ENCODE assay signal across 8 cellular contexts in the genomic region with DNA sequence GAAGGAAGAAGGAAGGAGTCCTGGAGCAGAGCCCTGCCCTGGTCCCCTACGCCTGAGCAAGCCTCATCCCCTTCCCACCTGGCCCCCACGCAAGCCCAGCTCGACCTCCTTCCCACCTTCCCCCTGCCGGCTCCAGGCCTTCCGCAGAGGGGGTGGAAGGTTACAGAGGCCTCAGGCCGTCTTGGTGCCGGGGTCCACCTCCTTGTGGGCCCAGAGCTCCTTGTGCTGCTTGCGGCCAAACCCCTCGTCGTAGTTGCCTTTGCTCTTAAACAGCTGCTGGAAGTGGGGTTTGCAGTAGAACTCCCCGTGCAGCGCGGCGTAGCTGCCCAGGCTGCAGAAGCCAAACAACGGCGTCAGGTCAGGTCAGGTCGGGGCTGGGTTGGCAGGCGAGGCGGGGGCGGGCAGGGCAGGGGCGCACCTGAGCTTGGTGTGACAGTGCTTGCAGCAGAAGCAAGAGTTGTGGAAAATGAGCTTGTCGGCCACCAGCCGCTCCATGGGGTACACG. TPM values are rescaled to one million over a fixed set of nuclear protein-coding genes. Genes with fewer than 3 reads are reported as not detected.
A peak's percentile ranks its signal among the peaks of the same experiment; 100 is the strongest.
DNase-seq lines count a peak whose midpoint lies in the region; ATAC-seq, FAIRE-seq and TF ChIP-seq lines count a peak whose summit lies in the region.

No MANE protein-coding gene starts in this region.

- no peak for TF ChIP-seq POLR2A in esophagus squamous epithelium (IDR thresholded peaks at IDR 0.05)
- no peak for TF ChIP-seq POLR2A in sigmoid colon (IDR thresholded peaks at IDR 0.05)

- H3K9me3 ChIP-seq in esophagus squamous epithelium = no peaks in the 10 kb centered on the region
- H3K9me3 ChIP-seq in sigmoid colon = no peaks in the 10 kb centered on the region

- peaks cover 6% of the 10 kb centered on the region; the same call in 1 of the 2 replicates for H3K27me3 Mint-ChIP-seq in WTC11 (ENCODE audit: low read depth)

- peaks cover 14% of the 10 kb centered on the region for H3K36me3 Mint-ChIP-seq in WTC11

- H3K27me3 ChIP-seq in esophagus squamous epithelium = peaks cover 0 to 19% (median 0%) of the 10 kb centered on the region in 4 donors
- no peaks in the 10 kb centered on the region for H3K27me3 ChIP-seq in sigmoid colon

- H3K36me3 ChIP-seq in esophagus squamous epithelium (peaks cover 5 to 28% (median 16%) of the 10 kb centered on the region in 3 donors), sigmoid colon (peaks cover 0 to 20% (median 11%) of the 10 kb centered on the region in 4 donors)

- POLR2A ChIA-PET in WTC11 (lab: Charles Lee) = interaction anchor here (0.5 to 1.0 kb wide), 3 partner anchors 12 to 220 kb away, joined by 3 to 4 read pairs (median 3); partner anchors contain the start of gene MAP3K3

- WGBS in esophagus squamous epithelium, 2 donors = 48 to 55% methylated on average over 5 of the region's 24 CpGs
- 17 to 19% methylated on average over 24 of the region's 24 CpGs for WGBS in sigmoid colon, 2 donors

- H3K4me3 Mint-ChIP-seq in WTC11 = peak overlapping the region; percentile 69

- no peak for TF ChIP-seq EP300 in sigmoid colon (IDR thresholded peaks at IDR 0.05)

- no peak for ATAC-seq in WTC11
- ATAC-seq in GM18502 (IDR thresholded peaks at IDR 0.05; ENCODE audit: poor library complexity, unreplicated experiment) = no peak
- ATAC-seq in HG02938 (IDR thresholded peaks at IDR 0.05; ENCODE audit: unreplicated experiment) = no peak

- H3K4me3 ChIP-seq in esophagus squamous epithelium (peak overlapping the region; percentile 45 to 79 (median 66)), sigmoid colon (peak overlapping the region in 3 of 4 donors; percentile 49 to 76 (median 64))

- CTCF ChIA-PET in WTC11 (lab: Charles Lee) = interaction anchor here (0.6 to 2.3 kb wide), 22 partner anchors 10 to 331 kb away, joined by 3 to 23 read pairs (median 4); partner anchors contain the start of genes CCDC47, DDX42, KCNH6 and MAP3K3

- FAIRE-seq in GM19239 (lab: Jason Lieb, UNC) = peak; percentile 69

- H3K4me1 ChIP-seq in esophagus squamous epithelium (peaks cover 23 to 66% (median 41%) of the 10 kb centered on the region in 3 donors), sigmoid colon (peaks cover 0 to 54% (median 42%) of the 10 kb centered on the region in 4 donors)

- H3K4me1 Mint-ChIP-seq in WTC11 = peaks cover 52% of the 10 kb centered on the region

- H3K27ac Mint-ChIP-seq in WTC11 = no peak overlapping the region

- DNase-seq in GM19239 (ENCODE audit: insufficient read length, low spot score) (no peak), WTC11 (ENCODE audit: low spot score) (no peak), esophagus squamous epithelium (lab: John Stamatoyannopoulos, UW) (no peak), sigmoid colon (no peak), NCI-H2196 (lab: John Stamatoyannopoulos, UW; ENCODE audit: unreplicated experiment) (no peak), NCI-H526 treated with DMSO at 0.1 percent for 48 hours (lab: John Stamatoyannopoulos, UW) (no peak)

- peak overlapping the region; percentile 39 to 91 (median 83) for H3K27ac ChIP-seq in esophagus squamous epithelium
- H3K27ac ChIP-seq in sigmoid colon = peak overlapping the region; percentile 65 to 75 (median 70)

- H3K9me3 Mint-ChIP-seq in WTC11 = no peaks in the 10 kb centered on the region

- TF ChIP-seq CTCF in WTC11 (IDR thresholded peaks at IDR 0.05) = no peak
- TF ChIP-seq CTCF in esophagus squamous epithelium (IDR thresholded peaks at IDR 0.05) = no peak
- TF ChIP-seq CTCF in sigmoid colon (IDR thresholded peaks at IDR 0.05) = no peak

- intact Hi-C loops in esophagus squamous epithelium (cut with DNase I) (no loop called here), sigmoid colon (cut with DNase I) (loop anchor here (5.0 kb wide), 1 partner anchor 76 kb away; the partner anchor contains the start of gene MAP3K3)

TF ChIP-seq in WTC11, 78 proteins besides CTCF, POLR2A, EP300 and RAD21:
- TF ChIP-seq, protein P1, sequence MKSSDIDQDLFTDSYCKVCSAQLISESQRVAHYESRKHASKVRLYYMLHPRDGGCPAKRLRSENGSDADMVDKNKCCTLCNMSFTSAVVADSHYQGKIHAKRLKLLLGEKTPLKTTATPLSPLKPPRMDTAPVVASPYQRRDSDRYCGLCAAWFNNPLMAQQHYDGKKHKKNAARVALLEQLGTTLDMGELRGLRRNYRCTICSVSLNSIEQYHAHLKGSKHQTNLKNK (CRISPR knock-in tag; IDR thresholded peaks at IDR 0.05) = no peak
- TF ChIP-seq ESRRA (CRISPR knock-in tag; IDR thresholded peaks at IDR 0.05; ENCODE audit: borderline replicate concordance) (0 out of 2 replicates have a peak, but pooled peaks have one; percentile 32), KAT7 (CRISPR knock-in tag; IDR thresholded peaks at IDR 0.05; ENCODE audit: borderline replicate concordance) (no peak; the same call in 1 of the 2 replicates), MAX (CRISPR knock-in tag; IDR thresholded peaks at IDR 0.05) (0 out of 2 replicates have a peak, but pooled peaks have one; percentile 7)
- TF ChIP-seq, protein P2, sequence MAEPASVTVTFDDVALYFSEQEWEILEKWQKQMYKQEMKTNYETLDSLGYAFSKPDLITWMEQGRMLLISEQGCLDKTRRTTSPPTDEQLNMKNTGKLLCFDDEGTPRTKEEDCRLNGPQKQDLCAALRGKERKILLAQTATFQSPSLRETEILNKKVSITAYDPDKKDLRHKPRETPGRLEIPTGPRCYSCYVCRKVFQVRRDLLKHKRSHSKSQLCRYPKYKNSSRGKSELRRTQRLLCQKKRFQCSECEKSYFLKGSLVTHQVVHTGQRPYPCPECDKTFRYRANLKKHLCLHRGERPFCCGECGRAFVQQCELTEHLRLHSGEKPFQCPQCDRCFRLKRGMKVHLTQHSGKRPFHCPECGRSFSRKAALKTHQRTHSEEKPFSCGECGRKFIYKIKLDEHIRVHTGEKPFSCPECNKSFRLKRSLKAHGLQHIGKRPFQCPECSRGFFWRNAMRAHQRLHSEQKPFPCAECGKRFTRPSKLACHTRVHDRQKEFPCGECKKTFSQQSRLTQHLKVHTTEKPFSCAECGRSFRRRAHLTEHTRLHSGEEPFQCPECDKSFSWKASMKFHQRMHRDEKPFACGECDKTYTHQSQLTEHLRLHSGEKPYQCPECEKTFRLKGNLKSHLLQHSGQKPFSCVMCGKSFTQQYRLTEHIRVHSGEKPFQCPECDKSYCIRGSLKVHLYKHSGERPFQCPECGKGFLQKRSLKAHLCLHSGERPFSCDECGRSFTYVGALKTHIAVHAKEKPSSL (CRISPR knock-in tag; conservative IDR thresholded peaks at IDR 0.05) = no peak

RNA-seq across cellular contexts. Expression of gene LIMD2, which starts 1.5 kb away (rescaled TPM):
- 83.4 to 91.8 TPM (median 88.4 TPM) in 3 replicates for total RNA-seq in WTC11 (2021)
- 1 to 10 TPM; 1.6 to 8.5 (median 4.7) TPM for total RNA-seq in esophagus squamous epithelium
- 10 to 100 TPM in 1 of 4 donors, 1 to 10 TPM in 3; 3.0 to 16.8 (median 8.5) TPM for total RNA-seq in sigmoid colon
- 100 to 1,000 TPM in 1 of 3 donors, 1 to 10 TPM in 2; 3.5 to 119 (median 3.6) TPM for polyA plus RNA-seq in sigmoid colon

RNA-seq across cellular contexts. Expression of gene STRADA, which starts 43.2 kb away (rescaled TPM):
- total RNA-seq in WTC11 (2021) (36.6 to 43.1 TPM (median 41.2 TPM) in 3 replicates), esophagus squamous epithelium (10 to 100 TPM in 3 of 4 donors, 1 to 10 TPM in 1; 9.2 to 25.4 (median 18.6) TPM), sigmoid colon (10 to 100 TPM; 20.0 to 45.1 (median 24.7) TPM)
- polyA plus RNA-seq in sigmoid colon = 10 to 100 TPM in 1 of 3 donors, 1 to 10 TPM in 2; 7.2 to 18.3 (median 7.6) TPM
